Comparison of ENCODE assay signal across 8 cellular contexts in the genomic region with DNA sequence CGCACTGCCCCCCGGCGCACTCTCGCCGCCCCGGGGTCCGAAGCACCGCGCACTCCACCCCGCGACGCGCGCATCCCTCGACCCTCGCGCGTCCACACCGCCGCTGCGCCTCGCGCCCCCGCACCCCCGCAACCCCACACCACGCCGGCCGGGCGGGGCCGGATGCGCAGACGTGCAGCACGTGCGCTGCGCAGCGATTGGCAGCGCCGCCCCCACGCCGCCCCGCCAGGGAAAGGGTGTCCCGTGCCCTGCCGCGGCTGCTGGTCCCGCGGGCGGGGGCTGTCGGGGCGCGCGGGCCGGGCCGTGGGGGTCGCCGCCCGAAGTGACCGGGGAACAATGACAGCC. TPM values are rescaled to one million over a fixed set of nuclear protein-coding genes. Genes with fewer than 3 reads are reported as not detected.
DNase-seq lines count a peak whose midpoint lies in the region; ATAC-seq and TF ChIP-seq lines count a peak whose summit lies in the region.

No MANE protein-coding gene starts in this region.

- H3K36me3 Mint-ChIP-seq in T-cell, result no peaks in the 10 kb centered on the region

- in situ Hi-C loops in astrocyte of the spinal cord (cut with HindIII; ENCODE audit: low sequenced_read_pairs), result no loop called here

- intact Hi-C loops in left colon (cut with DNase I, micrococcal nuclease), result loop anchor here in 1 of 2 donors (10.0 kb wide), 1 partner anchor 56 kb away; the partner anchor contains the start of gene KDM7A

- peak; percentile 63 to 74 (median 72) for ATAC-seq in T-cell (replicated peaks in 1 of 4)
- ATAC-seq in left colon, result peak; percentile 45

- POLR2A ChIA-PET in T-cell (lab: Charles Lee), result interaction anchor here in 1 of 2 donors (0.7 kb wide), 1 partner anchor 63 kb away, joined by 3 read pairs; no protein-coding TSS in a partner anchor

- peak overlapping the region; percentile 99 to 100 for H3K27ac Mint-ChIP-seq in T-cell

- no peaks in the 10 kb centered on the region for H3K9me3 Mint-ChIP-seq in T-cell

- CTCF ChIA-PET in T-cell (lab: Charles Lee), result interaction anchor here (0.6 to 1.8 kb wide), 2 partner anchors 53 to 74 kb away, joined by 6 to 17 read pairs; partner anchors contain the start of gene KDM7A (in 1 of the 2)

- no peak for TF ChIP-seq CTCF in astrocyte of the spinal cord (IDR thresholded peaks at IDR 0.05; ENCODE audit: low read depth, low read length)

- DNase-seq in DMS 273 (lab: John Stamatoyannopoulos, UW; ENCODE audit: unreplicated experiment) (peak; percentile 90), DMS 273 treated with DMSO at 0.1 percent for 48 hours (lab: John Stamatoyannopoulos, UW) (no peak), T-cell (peak; percentile 62 to 85 (median 76)), astrocyte of the spinal cord (ENCODE audit: low read depth, low spot score) (no peak), left colon (peak; percentile 72 to 85), NCI-H226 (no peak), nucleus accumbens (lab: John Stamatoyannopoulos, UW) (no peak)
- peak; percentile 77 for DNase-seq in stimulated activated CD4-positive, alpha-beta T cell treated with anti-CD3 and anti-CD28 coated beads, Interleukin-4, amount 100 ng/mL, for 24 hours

- peak overlapping the region; percentile 41 for H3K4me3 ChIP-seq in astrocyte of the spinal cord (ENCODE audit: low read depth, low read length)

- peaks cover 47 to 57% (median 52%) of the 10 kb centered on the region in 3 donors for H3K4me1 Mint-ChIP-seq in T-cell

- peak overlapping the region; percentile 87 to 93 (median 91) for H3K4me3 Mint-ChIP-seq in T-cell

- H3K27me3 Mint-ChIP-seq in T-cell, result no peaks in the 10 kb centered on the region

RNA-seq across cellular contexts. Expression of gene KDM7A, which starts 53.7 kb away (rescaled TPM):
- total RNA-seq in T-cell, result 10 to 100 TPM; 36.5 to 60.2 (median 55.0) TPM
- 10 to 100 TPM; 31.8 to 33.4 TPM for total RNA-seq in left colon

Comparison
In these comparisons a context has a peak if more than half of its experiments do, and no peak if none do; other contexts are left out.
1. DNase-seq: peak in DMS 273 (single experiment), T-cell (34 of 34), left colon (2 of 2) and stimulated activated CD4-positive, alpha-beta T cell treated with anti-CD3 and anti-CD28 coated beads, Interleukin-4, amount 100 ng/mL, for 24 hours (single experiment); none in DMS 273 treated with DMSO at 0.1 percent for 48 hours (single experiment), astrocyte of the spinal cord (single experiment), NCI-H226 (single experiment) and nucleus accumbens (0 of 56).